In genomic region chr6:161487694-161488093, GRCh38 we compare ENCODE assay signal across 20 cellular contexts.
"Had no signal": no experiment of that assay in that cellular context is flagged by ENCODE, and none has a peak within 500 bp of the region (broad histone marks: within the 10 kb centered on the region; RNA-seq: fewer than 3 reads in every experiment).

No MANE protein-coding gene starts in this region.

- H3K4me1 ChIP-seq: lower lobe of right lung, suprapubic skin had no signal

- H3K9me3 ChIP-seq: gastrocnemius medialis, heart right ventricle, lower lobe of right lung, psoas muscle, right lobe of liver, suprapubic skin had no signal

- H3K27me3 Mint-ChIP-seq: stimulated activated naive CD8-positive, alpha-beta T cell treated with anti-CD3 and anti-CD28 coated beads, Interleukin-15, Interleukin-2, amounts not matched to agents 100 ng/mL and 50 ng/mL, for 24 hours had no signal

- H3K27me3 ChIP-seq: gastrocnemius medialis, heart right ventricle, right lobe of liver, suprapubic skin had no signal

- H3K4me3 ChIP-seq: gastrocnemius medialis, heart right ventricle, lower lobe of right lung, psoas muscle, right lobe of liver, suprapubic skin had no signal

- H3K36me3 ChIP-seq: gastrocnemius medialis, heart right ventricle, lower lobe of right lung, right lobe of liver, suprapubic skin had no signal

- DNase-seq: activated CD4-positive, alpha-beta T cell treated with anti-CD3 and anti-CD28 coated beads for 48 hours; activated CD8-positive, alpha-beta memory T cell treated with anti-CD3 and anti-CD28 coated beads, Interleukin-2, amount 50 U/mL, for 4 hours; activated CD8-positive, alpha-beta T cell treated with anti-CD3 and anti-CD28 coated beads, Interleukin-2, amount 10 ng/mL, durations not matched to agents 7 days and 5 days; activated gamma-delta T cell; activated T-cell treated with anti-CD3 and anti-CD28 coated beads, Interleukin-2, amount 50 U/mL, for 72 hours; cortex of kidney; effector memory CD4-positive, alpha-beta T cell; gastrocnemius medialis; heart right ventricle; left colon; lower lobe of right lung; psoas muscle; right lobe of liver had no signal

- H3K27ac ChIP-seq: gastrocnemius medialis, heart right ventricle, lower lobe of right lung, right lobe of liver, suprapubic skin had no signal

- H3K4me1 Mint-ChIP-seq: central memory CD8-positive, alpha-beta T cell had no signal

- H3K27ac Mint-ChIP-seq: activated CD8-positive, alpha-beta T cell treated with anti-CD3 and anti-CD28 coated beads, Interleukin-2, amount 10 ng/mL, durations not matched to agents 7 days and 5 days; activated T-cell treated with anti-CD3 and anti-CD28 coated beads, Interleukin-2, amount 50 U/mL, for 72 hours; mesothelial cell of epicardium; stimulated activated naive CD8-positive, alpha-beta T cell treated with anti-CD3 and anti-CD28 coated beads, Interleukin-15, Interleukin-2, amounts not matched to agents 100 ng/mL and 50 ng/mL, for 24 hours; type B pancreatic cell; WTC11 had no signal

- ATAC-seq: activated CD8-positive, alpha-beta T cell treated with anti-CD3 and anti-CD28 coated beads, Interleukin-2, amount 10 ng/mL, durations not matched to agents 7 days and 5 days; activated naive CD4-positive, alpha-beta T cell treated with anti-CD3 and anti-CD28 coated beads, Interleukin-2, amount 50 U/mL, for 72 hours; activated T-cell treated with anti-CD3 and anti-CD28 coated beads, Interleukin-2, amount 50 U/mL, for 72 hours; left colon; lower lobe of right lung; right lobe of liver; WTC11 had no signal

- H3K36me3 Mint-ChIP-seq: mesothelial cell of epicardium, type B pancreatic cell, WTC11 had no signal

- H3K4me3 Mint-ChIP-seq: activated CD8-positive, alpha-beta T cell treated with anti-CD3 and anti-CD28 coated beads, Interleukin-2, amount 10 ng/mL, durations not matched to agents 7 days and 5 days; activated T-cell treated with anti-CD3 and anti-CD28 coated beads, Interleukin-2, amount 50 U/mL, for 72 hours; central memory CD8-positive, alpha-beta T cell; mesothelial cell of epicardium; stimulated activated naive CD8-positive, alpha-beta T cell treated with anti-CD3 and anti-CD28 coated beads, Interleukin-15, Interleukin-2, amounts not matched to agents 100 ng/mL and 50 ng/mL, for 24 hours; type B pancreatic cell; WTC11 had no signal

- H3K9me3 Mint-ChIP-seq: central memory CD8-positive, alpha-beta T cell; mesothelial cell of epicardium; stimulated activated naive CD8-positive, alpha-beta T cell treated with anti-CD3 and anti-CD28 coated beads, Interleukin-15, Interleukin-2, amounts not matched to agents 100 ng/mL and 50 ng/mL, for 24 hours had no signal
